Comparison of ENCODE assay signal across 7 cellular contexts in genomic region chr22:19028019-19028515, GRCh38.
DNase-seq lines count a peak whose midpoint lies in the region; ATAC-seq, FAIRE-seq and TF ChIP-seq lines count a peak whose summit lies in the region.
"Not testable (repeated sequence)": the region's sequence is repeated elsewhere in the genome, so short reads cannot be mapped to it uniquely, and the experiment has no call there.

No MANE protein-coding gene starts in this region.

- H3K27ac ChIP-seq in HCT116 (ENCODE audit: low read depth, low read length); Panc1 (ENCODE audit: low read length); RWPE2 (ENCODE audit: poor library complexity, severe bottlenecking); K562 (ENCODE audit: extremely low read depth, low read depth, low read length); psoas muscle: not testable (repeated sequence)

- POLR2A ChIA-PET in HCT116 (lab: Charles Lee); Panc1 (lab: Charles Lee): not testable (repeated sequence)
- POLR2A ChIA-PET in K562 (lab: Yijun Ruan, JAX) = interaction anchor here (0.7 kb wide), 1 partner anchor 1426 kb away, joined by 3 read pairs; no protein-coding TSS in a partner anchor

- not testable (repeated sequence) for H3K9me1 ChIP-seq in K562 (ENCODE audit: control insufficient read depth, insufficient read depth, low read length)

- in situ Hi-C loops in Panc1 (cut with HindIII; ENCODE audit: low pct_unique_long_range_greater_than_20kb, low sequenced_read_pairs); K562 (cut with MboI): not testable (repeated sequence)

- not testable (repeated sequence) for H4K20me1 ChIP-seq in HCT116 (ENCODE audit: insufficient read depth)
- H4K20me1 ChIP-seq in K562 (replicated peaks; ENCODE audit: control insufficient read depth, insufficient read depth, low read length) = peaks cover 14% of the 10 kb centered on the region

- not testable (repeated sequence) for H3K27me3 ChIP-seq in HCT116 (ENCODE audit: insufficient read depth, low read length); MG63; Panc1 (ENCODE audit: control insufficient read depth, insufficient read depth, low read length)
- H3K27me3 ChIP-seq in RWPE2 (ENCODE audit: insufficient read depth, poor library complexity, severe bottlenecking) = peaks cover 21% of the 10 kb centered on the region
- peaks cover 32 to 61% of the 10 kb centered on the region in 2 experiments; a peak in 4 of 5 replicates for H3K27me3 ChIP-seq in K562 (ENCODE audit: control insufficient read depth in 2 of 2, insufficient read depth in 2 of 2, low read length in 2 of 2)
- H3K27me3 ChIP-seq in psoas muscle (ENCODE audit: insufficient read depth in 3 of 3, low read length in 2 of 3) = peaks cover 0 to 11% (median 7%) of the 10 kb centered on the region in 3 donors

- not testable (repeated sequence) for TF ChIP-seq CTCF in HCT116 (IDR thresholded peaks at IDR 0.05 in 2 of 3, conservative IDR thresholded peaks at IDR 0.05 in 1 of 3; ENCODE audit: borderline replicate concordance in 1 of 3, insufficient read depth in 1 of 3, low read depth in 2 of 3, low read length in 2 of 3); Panc1 (IDR thresholded peaks at IDR 0.05); RWPE2 (IDR thresholded peaks at IDR 0.05; ENCODE audit: poor library complexity, severe bottlenecking); K562 (IDR thresholded peaks at IDR 0.05 in 2 of 3, conservative IDR thresholded peaks at IDR 0.05 in 1 of 3; ENCODE audit: insufficient read depth in 2 of 3, low read depth in 1 of 3, low read length in 3 of 3); psoas muscle (IDR thresholded peaks at IDR 0.05)

- H3K36me3 ChIP-seq in HCT116 (ENCODE audit: control insufficient read depth in 1 of 2, insufficient read depth in 2 of 2, low read length in 2 of 2); MG63; Panc1 (ENCODE audit: control insufficient read depth, insufficient read depth, low read length); RWPE2 (ENCODE audit: low read depth); K562 (ENCODE audit: control insufficient read depth, insufficient read depth, low read length); psoas muscle (ENCODE audit: insufficient read depth in 1 of 2, low read depth in 1 of 2): not testable (repeated sequence)

- not testable (repeated sequence) for FAIRE-seq in K562 (lab: Jason Lieb, UNC)

- not testable (repeated sequence) for DNase-seq in HCT116 (ENCODE audit: low read depth, low spot score); Panc1 (ENCODE audit: low read depth, low spot score); RWPE2 (ENCODE audit: low spot score); psoas muscle
- peak; percentile 48 for DNase-seq in MG63
- DNase-seq in K562 (ENCODE audit: extremely low read depth in 1 of 4, low spot score in 3 of 4) = peak in 1 of 4 experiments; percentile 19
- DNase-seq in stimulated activated CD8-positive, alpha-beta memory T cell treated with anti-CD3 and anti-CD28 coated beads, Interleukin-4, amount 100 ng/mL, for 48 hours = peak; percentile 15

- CTCF ChIA-PET in HCT116 (lab: Charles Lee); Panc1 (lab: Charles Lee); K562 (lab: Yijun Ruan, JAX; ENCODE audit: low intra/inter-chr PET ratio): not testable (repeated sequence)

- WGBS in K562 (ENCODE audit: insufficient coverage, low coverage, missing lambda C conversion rate) = under 1% methylated on average over 5 of the region's 6 CpGs
- WGBS in psoas muscle, 3 donors = 58 to 60% (median 58%) methylated on average over 5 of the region's 6 CpGs

- not testable (repeated sequence) for H2AFZ ChIP-seq in HCT116 (ENCODE audit: low read depth, low read length, poor library complexity, severe bottlenecking); K562 (ENCODE audit: low read depth, low read length)

- TF ChIP-seq POLR2A in HCT116 (IDR thresholded peaks at IDR 0.05; ENCODE audit: borderline replicate concordance, extremely low read depth, insufficient read depth, insufficient read length); K562 (conservative IDR thresholded peaks at IDR 0.05): not testable (repeated sequence)

- not testable (repeated sequence) for BruUV-seq in HCT116 (replicated peaks; lab: Mats Ljungman, UMichigan); Panc1 (replicated peaks; lab: Mats Ljungman, UMichigan); K562 (replicated peaks; lab: Mats Ljungman, UMichigan)

- H3K4me1 ChIP-seq in HCT116 (ENCODE audit: control insufficient read depth in 1 of 2, insufficient read depth in 2 of 2, low read length in 2 of 2); Panc1 (ENCODE audit: control insufficient read depth, insufficient read depth, low read length); RWPE2 (ENCODE audit: insufficient read depth, poor library complexity, severe bottlenecking); psoas muscle: not testable (repeated sequence)
- H3K4me1 ChIP-seq in K562 (replicated peaks in 1 of 2; ENCODE audit: control insufficient read depth in 2 of 2, insufficient read depth in 2 of 2, low read length in 2 of 2) = peaks cover 0 to 18% of the 10 kb centered on the region in 2 experiments; a peak in 2 of 5 replicates

- not testable (repeated sequence) for H3K4me3 ChIP-seq in HCT116 (replicated peaks in 1 of 2; ENCODE audit: low read depth in 1 of 2, low read length in 2 of 2); MG63; Panc1 (ENCODE audit: low read depth in 2 of 2, low read length in 2 of 2); RWPE2 (ENCODE audit: severe bottlenecking); K562; psoas muscle

- intact Hi-C loops in HCT116 (cut with micrococcal nuclease); Panc1 (cut with micrococcal nuclease; ENCODE audit: unreplicated experiment); K562 (cut with micrococcal nuclease); psoas muscle (cut with DNase I): not testable (repeated sequence)

- not testable (repeated sequence) for H3K9me2 ChIP-seq in HCT116 (ENCODE audit: insufficient read depth)

- not testable (repeated sequence) for H3K9ac ChIP-seq in HCT116 (ENCODE audit: low read length); K562 (ENCODE audit: insufficient read depth in 1 of 2, low read depth in 2 of 2, low read length in 2 of 2)

- RAD21 ChIA-PET in HCT116 (lab: Charles Lee; ENCODE audit: low non-redundant PET in 1 of 2, low total read pairs in 2 of 2, uncharacterized antibody in 2 of 2, unreplicated experiment in 2 of 2) = not testable (repeated sequence)

- not testable (repeated sequence) for H3K79me2 ChIP-seq in HCT116 (ENCODE audit: insufficient read depth, low read length); K562 (ENCODE audit: control insufficient read depth, insufficient read depth, low read length)

- TF ChIP-seq EP300 in K562 (IDR thresholded peaks at IDR 0.05; ENCODE audit: low read length) = not testable (repeated sequence)

- not testable (repeated sequence) for H3K9me3 ChIP-seq in HCT116 (ENCODE audit: control insufficient read depth in 1 of 2, insufficient read depth in 1 of 2, low read depth in 1 of 2, low read length in 2 of 2); MG63; Panc1 (ENCODE audit: control insufficient read depth, insufficient read depth, low read depth, low read length); RWPE2 (ENCODE audit: severe bottlenecking); K562 (replicated peaks; ENCODE audit: control insufficient read depth, insufficient read depth, low read depth, low read length); psoas muscle

- 0 out of 2 replicates have a peak, but pooled peaks have one; percentile 13 for ATAC-seq in HCT116
- peak; percentile 43 for ATAC-seq in Panc1
- ATAC-seq in RWPE2 (ENCODE audit: low read depth) = peak; percentile 32; the same call in 2 of the 3 replicates
- ATAC-seq in K562 = peak; percentile 3
- peak in 3 of 4 donors; percentile 13 to 43 (median 28) for ATAC-seq in psoas muscle

- H3K4me2 ChIP-seq in HCT116 (ENCODE audit: low read length); K562 (ENCODE audit: insufficient read depth, low read length): not testable (repeated sequence)

- not testable (repeated sequence) for TF ChIP-seq RAD21 in HCT116 (IDR thresholded peaks at IDR 0.05; ENCODE audit: low read depth); K562 (CRISPR knock-in tag; conservative IDR thresholded peaks at IDR 0.05 in 1 of 2, IDR thresholded peaks at IDR 0.05 in 1 of 2)
